Comparison of ENCODE assay signal across 12 cellular contexts in genomic region chr12:51247523-51248206, GRCh38. TPM values are rescaled to one million over a fixed set of nuclear protein-coding genes. Genes with fewer than 3 reads are reported as not detected.
DNase-seq lines count a peak whose midpoint lies in the region; ATAC-seq lines count a peak whose summit lies in the region.
"Had no signal": no experiment of that assay in that cellular context is flagged by ENCODE, and none has a peak within 500 bp of the region (broad histone marks: within the 10 kb centered on the region; RNA-seq: fewer than 3 reads in every experiment).

No MANE protein-coding gene starts in this region.

- peaks cover 8 to 10% of the 10 kb centered on the region in 2 donors for H3K36me3 Mint-ChIP-seq in activated T-cell treated with anti-CD3 and anti-CD28 coated beads, Interleukin-2, amount 50 U/mL, for 72 hours (ENCODE audit: insufficient read depth in 2 of 2)
- H3K36me3 Mint-ChIP-seq in activated T-cell treated with anti-CD3 and anti-CD28 coated beads, Interleukin-2, amount 50 U/mL, for 4 hours (ENCODE audit: insufficient read depth), result peaks cover 10% of the 10 kb centered on the region
- peaks cover 24% of the 10 kb centered on the region for H3K36me3 Mint-ChIP-seq in stimulated activated naive CD8-positive, alpha-beta T cell treated with anti-CD3 and anti-CD28 coated beads, Interleukin-15, Interleukin-2, amounts not matched to agents 100 ng/mL and 50 ng/mL, for 24 hours (ENCODE audit: low read depth)

- peak overlapping the region; percentile 70 for H3K27ac Mint-ChIP-seq in activated T-cell treated with anti-CD3 and anti-CD28 coated beads, Interleukin-2, amount 50 U/mL, for 72 hours
- H3K27ac Mint-ChIP-seq in stimulated activated naive CD8-positive, alpha-beta T cell treated with anti-CD3 and anti-CD28 coated beads, Interleukin-15, Interleukin-2, amounts not matched to agents 100 ng/mL and 50 ng/mL, for 24 hours, result peak overlapping the region; percentile 61

- peak overlapping the region; percentile 86 for H3K27ac ChIP-seq in iPS-20b (ENCODE audit: low read length)
- H3K27ac ChIP-seq: KMS-11 had no signal

- H3K4me1 Mint-ChIP-seq in activated T-cell treated with anti-CD3 and anti-CD28 coated beads, Interleukin-2, amount 50 U/mL, for 72 hours (ENCODE audit: low read depth), result peaks cover 35% of the 10 kb centered on the region
- peaks cover 44% of the 10 kb centered on the region for H3K4me1 Mint-ChIP-seq in activated T-cell treated with anti-CD3 and anti-CD28 coated beads, Interleukin-2, amount 50 U/mL, for 4 hours (ENCODE audit: low read depth)
- peaks cover 40% of the 10 kb centered on the region for H3K4me1 Mint-ChIP-seq in stimulated activated naive CD8-positive, alpha-beta T cell treated with anti-CD3 and anti-CD28 coated beads, Interleukin-15, Interleukin-2, amounts not matched to agents 100 ng/mL and 50 ng/mL, for 24 hours (ENCODE audit: low read depth)

- no peaks in the 10 kb centered on the region for H3K27me3 ChIP-seq in NT2/D1 (ENCODE audit: insufficient read depth, insufficient read length)
- H3K27me3 ChIP-seq in iPS-20b (ENCODE audit: insufficient read depth, low read length), result no peaks in the 10 kb centered on the region

- no peak for ATAC-seq in activated T-cell treated with anti-CD3 and anti-CD28 coated beads, Interleukin-2, amount 50 U/mL, for 72 hours (replicated peaks in 1 of 2)
- no peak for ATAC-seq in activated T-cell treated with anti-CD3 and anti-CD28 coated beads, Interleukin-2, amount 50 U/mL, for 4 hours

- peak overlapping the region in 1 of 2 donors; percentile 27 for H3K4me3 Mint-ChIP-seq in activated T-cell treated with anti-CD3 and anti-CD28 coated beads, Interleukin-2, amount 50 U/mL, for 72 hours
- no peak overlapping the region for H3K4me3 Mint-ChIP-seq in activated T-cell treated with anti-CD3 and anti-CD28 coated beads, Interleukin-2, amount 50 U/mL, for 4 hours
- no peak overlapping the region for H3K4me3 Mint-ChIP-seq in stimulated activated naive CD8-positive, alpha-beta T cell treated with anti-CD3 and anti-CD28 coated beads, Interleukin-15, Interleukin-2, amounts not matched to agents 100 ng/mL and 50 ng/mL, for 24 hours
- H3K4me3 Mint-ChIP-seq: neural crest cell had no signal

- no peak for DNase-seq in activated T-cell treated with anti-CD3 and anti-CD28 coated beads, Interleukin-2, amount 50 U/mL, for 72 hours
- no peak for DNase-seq in activated T-cell treated with anti-CD3 and anti-CD28 coated beads, Interleukin-2, amount 50 U/mL, for 4 hours
- DNase-seq in NT2/D1 (ENCODE audit: low read depth, low spot score) (no peak), foreskin melanocyte (no peak), activated gamma-delta T cell treated with Interleukin-2 at 50 U/mL for 16 hours (no peak), HuH-7.5 (ENCODE audit: low spot score) (no peak)
- DNase-seq: GOT3, NCI-H446 treated with DMSO at 0.1 percent for 48 hours had no signal

- H3K9ac ChIP-seq in NT2/D1 (ENCODE audit: insufficient read length, low read depth) (peak overlapping the region; percentile 50), iPS-20b (ENCODE audit: low read depth, low read length) (peak overlapping the region; percentile 60; the same call in 1 of the 2 replicates)
- H3K9ac ChIP-seq: KMS-11 had no signal

- H3K36me3 ChIP-seq in NT2/D1 (ENCODE audit: insufficient read depth, insufficient read length, low read length) (peaks cover 46% of the 10 kb centered on the region), iPS-20b (ENCODE audit: insufficient read depth, low read depth, low read length) (peaks cover 27% of the 10 kb centered on the region)

- no peak overlapping the region for H3K4me3 ChIP-seq in NT2/D1 (ENCODE audit: insufficient read length, low read depth)
- H3K4me3 ChIP-seq in iPS-20b (ENCODE audit: low read length), result peak overlapping the region; percentile 36; the same call in 1 of the 2 replicates

- peaks cover 7% of the 10 kb centered on the region for H3K4me1 ChIP-seq in NT2/D1 (ENCODE audit: insufficient read depth, insufficient read length)
- peaks cover 23% of the 10 kb centered on the region for H3K4me1 ChIP-seq in iPS-20b (ENCODE audit: insufficient read depth, low read length)

- no peaks in the 10 kb centered on the region for H3K9me3 Mint-ChIP-seq in activated T-cell treated with anti-CD3 and anti-CD28 coated beads, Interleukin-2, amount 50 U/mL, for 72 hours
- H3K9me3 Mint-ChIP-seq in activated T-cell treated with anti-CD3 and anti-CD28 coated beads, Interleukin-2, amount 50 U/mL, for 4 hours, result no peaks in the 10 kb centered on the region
- no peaks in the 10 kb centered on the region for H3K9me3 Mint-ChIP-seq in stimulated activated naive CD8-positive, alpha-beta T cell treated with anti-CD3 and anti-CD28 coated beads, Interleukin-15, Interleukin-2, amounts not matched to agents 100 ng/mL and 50 ng/mL, for 24 hours
- H3K9me3 Mint-ChIP-seq: neural crest cell had no signal

- no peaks in the 10 kb centered on the region for H3K27me3 Mint-ChIP-seq in activated T-cell treated with anti-CD3 and anti-CD28 coated beads, Interleukin-2, amount 50 U/mL, for 72 hours (ENCODE audit: low read depth)
- no peaks in the 10 kb centered on the region for H3K27me3 Mint-ChIP-seq in activated T-cell treated with anti-CD3 and anti-CD28 coated beads, Interleukin-2, amount 50 U/mL, for 4 hours (ENCODE audit: low read depth)
- H3K27me3 Mint-ChIP-seq in stimulated activated naive CD8-positive, alpha-beta T cell treated with anti-CD3 and anti-CD28 coated beads, Interleukin-15, Interleukin-2, amounts not matched to agents 100 ng/mL and 50 ng/mL, for 24 hours, result no peaks in the 10 kb centered on the region

- H3K9me3 ChIP-seq in NT2/D1 (ENCODE audit: insufficient read depth, low read length) (no peaks in the 10 kb centered on the region), iPS-20b (ENCODE audit: insufficient read depth, low read depth, low read length) (no peaks in the 10 kb centered on the region)

RNA-seq across cellular contexts. Expression of gene DAZAP2, which starts 9.0 kb away (rescaled TPM):
- 100 to 1,000 TPM; 114 TPM for total RNA-seq in activated T-cell treated with anti-CD3 and anti-CD28 coated beads, Interleukin-2, amount 50 U/mL, for 72 hours
- 100 to 1,000 TPM; 143 to 145 (median 145) TPM for total RNA-seq in activated T-cell treated with anti-CD3 and anti-CD28 coated beads, Interleukin-2, amount 50 U/mL, for 4 hours

RNA-seq across cellular contexts. Expression of gene SMAGP, which starts 22.6 kb away (rescaled TPM):
- 1 to 10 TPM in 1 of 2 donors, under 1 TPM in 1; 0.86 to 2.1 TPM for total RNA-seq in activated T-cell treated with anti-CD3 and anti-CD28 coated beads, Interleukin-2, amount 50 U/mL, for 72 hours
- total RNA-seq in activated T-cell treated with anti-CD3 and anti-CD28 coated beads, Interleukin-2, amount 50 U/mL, for 4 hours, result under 1 TPM; 0.76 to 0.87 (median 0.79) TPM

RNA-seq across cellular contexts. Expression of gene POU6F1, which starts 29.8 kb away (rescaled TPM):
- total RNA-seq in activated T-cell treated with anti-CD3 and anti-CD28 coated beads, Interleukin-2, amount 50 U/mL, for 72 hours, result 10 to 100 TPM; 12.0 to 16.0 TPM
- 1 to 10 TPM; 4.1 to 8.5 (median 7.2) TPM for total RNA-seq in activated T-cell treated with anti-CD3 and anti-CD28 coated beads, Interleukin-2, amount 50 U/mL, for 4 hours
